Comparison of ENCODE assay signal across 21 cellular contexts in the genomic region with DNA sequence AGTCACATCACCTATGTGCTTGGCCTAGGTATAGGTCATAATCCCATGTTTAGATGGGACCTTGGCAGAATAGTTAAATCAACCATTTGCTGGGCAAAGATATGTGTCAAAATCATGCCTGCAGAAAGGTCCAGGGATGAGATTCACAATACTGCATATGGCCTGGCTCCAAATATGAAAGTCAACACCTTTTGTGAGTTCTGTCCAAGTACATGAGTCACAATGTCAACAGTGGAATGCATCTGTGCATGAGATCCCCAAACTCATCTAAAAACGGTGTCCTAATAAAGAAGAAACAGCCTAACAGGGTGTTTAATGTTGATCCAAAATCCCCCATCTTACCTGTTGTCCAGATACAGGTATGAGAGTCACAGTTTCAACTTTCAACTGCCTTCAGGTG.
"Had no signal": no experiment of that assay in that cellular context is flagged by ENCODE, and none has a peak within 500 bp of the region (broad histone marks: within the 10 kb centered on the region; RNA-seq: fewer than 3 reads in every experiment).

No MANE protein-coding gene starts in this region.

- H3K4me1 ChIP-seq: esophagus muscularis mucosa, gastrocnemius medialis, psoas muscle, right atrium auricular region, tibial artery had no signal

- DNase-seq: activated B cell treated with CpG ODN at 0.5 μM for 24 hours; activated CD4-positive, alpha-beta T cell treated with anti-CD3 and anti-CD28 coated beads for 36 hours; activated CD4-positive, alpha-beta T cell treated with anti-CD3 and anti-CD28 coated beads, Interleukin-2, amount 50 U/mL, for 4 hours; activated effector memory CD4-positive, alpha-beta T cell treated with Interleukin-2 at 50 U/mL for 16 hours; activated naive CD4-positive, alpha-beta T cell treated with anti-CD3 and anti-CD28 coated beads, Interleukin-2, amount 10 ng/mL, durations not matched to agents 7 days and 5 days; activated T-cell treated with anti-CD3 and anti-CD28 coated beads, Interleukin-2, amount 50 U/mL, for 48 hours; amygdala; effector CD4-positive, alpha-beta T cell; gastrocnemius medialis; hypothalamus; left ventricle myocardium superior; midbrain; natural killer cell; psoas muscle; stimulated activated CD4-positive, alpha-beta T cell treated with anti-CD3 and anti-CD28 coated beads, Interleukin-1b, Interleukin-23, amount 100 ng/mL, for 48 hours; substantia nigra; T-helper 17 cell; tibial artery had no signal

- H3K27ac ChIP-seq: esophagus muscularis mucosa, gastrocnemius medialis, psoas muscle, right atrium auricular region, tibial artery had no signal

- H3K27me3 ChIP-seq: esophagus muscularis mucosa, gastrocnemius medialis, right atrium auricular region, tibial artery had no signal

- H3K4me3 ChIP-seq: esophagus muscularis mucosa, gastrocnemius medialis, psoas muscle, right atrium auricular region, tibial artery had no signal

- FAIRE-seq: endometrium had no signal

- H3K36me3 ChIP-seq: esophagus muscularis mucosa, gastrocnemius medialis, right atrium auricular region, tibial artery had no signal

- H3K9me3 ChIP-seq: esophagus muscularis mucosa, gastrocnemius medialis, psoas muscle, right atrium auricular region, tibial artery had no signal
